In genomic region chr4:10022346-10023049, GRCh38 we compare ENCODE assay signal across 15 cellular contexts. TPM values are rescaled to one million over a fixed set of nuclear protein-coding genes. Genes with fewer than 3 reads are reported as not detected.
A peak's percentile ranks its signal among the peaks of the same experiment; 100 is the strongest.
DNase-seq lines count a peak whose midpoint lies in the region; ATAC-seq and TF ChIP-seq lines count a peak whose summit lies in the region.
"Had no signal": no experiment of that assay in that cellular context is flagged by ENCODE, and none has a peak within 500 bp of the region (broad histone marks: within the 10 kb centered on the region; RNA-seq: fewer than 3 reads in every experiment).

No MANE protein-coding gene starts in this region.

- no peak for TF ChIP-seq CTCF in OCI-LY3 (IDR thresholded peaks at IDR 0.05; ENCODE audit: low read depth, low read length)
- no peak for TF ChIP-seq CTCF in omental fat pad (IDR thresholded peaks at IDR 0.05)

- H4K8ac ChIP-seq in neuronal stem cell (ENCODE audit: low read depth, low read length), result no peak overlapping the region

- H3K27me3 ChIP-seq in BLaER1 (no peaks in the 10 kb centered on the region), OCI-LY3 (ENCODE audit: low read depth, low read length) (peaks cover 11% of the 10 kb centered on the region; the same call in 1 of the 2 replicates), neuronal stem cell (ENCODE audit: control insufficient read depth in 3 of 3, insufficient read depth in 3 of 3, low read depth in 1 of 3, low read length in 3 of 3) (peaks cover 0 to 31% (median 3%) of the 10 kb centered on the region in 3 experiments)
- H3K27me3 ChIP-seq: cardiac muscle cell had no signal

- H3K4me3 ChIP-seq in BLaER1, result no peak overlapping the region
- peak overlapping the region; percentile 38; the same call in 1 of the 2 replicates for H3K4me3 ChIP-seq in OCI-LY3 (ENCODE audit: low read length)
- no peak overlapping the region for H3K4me3 ChIP-seq in neuronal stem cell (ENCODE audit: low read length in 2 of 2)
- H3K4me3 ChIP-seq: cardiac muscle cell, K562 had no signal

- H2AFZ ChIP-seq in OCI-LY3 (ENCODE audit: low read depth, low read length) (no peak overlapping the region), neuronal stem cell (ENCODE audit: low read length) (no peak overlapping the region)

- no peak overlapping the region for H2BK12ac ChIP-seq in neuronal stem cell (ENCODE audit: low read length)

- ATAC-seq in Right ventricle myocardium superior (ENCODE audit: poor library complexity) (peak; percentile 38), HG02571 (IDR thresholded peaks at IDR 0.05; ENCODE audit: unreplicated experiment) (no peak), omental fat pad (ENCODE audit: low FRiP score) (no peak), GM19452 (IDR thresholded peaks at IDR 0.05; ENCODE audit: unreplicated experiment) (no peak)
- ATAC-seq: activated CD4-positive, CD25-positive, alpha-beta regulatory T cell treated with anti-CD3 and anti-CD28 coated beads, Interleukin-2, amount 50 U/mL, for 24 hours; K562; PC-3 had no signal

- H3K4me2 ChIP-seq in BLaER1 (peak overlapping the region; percentile 77), OCI-LY3 (ENCODE audit: low read length) (peak overlapping the region; percentile 77), neuronal stem cell (ENCODE audit: insufficient read depth, low read length, poor library complexity, severe bottlenecking) (no peak overlapping the region)

- no peak overlapping the region for H2BK15ac ChIP-seq in neuronal stem cell (ENCODE audit: low read length)

- H3K9me3 ChIP-seq in BLaER1 (no peaks in the 10 kb centered on the region), OCI-LY3 (ENCODE audit: insufficient read depth, low read length) (no peaks in the 10 kb centered on the region), neuronal stem cell (replicated peaks in 1 of 2; ENCODE audit: control insufficient read depth in 2 of 2, insufficient read depth in 1 of 2, low read depth in 1 of 2, low read length in 2 of 2) (no peaks in the 10 kb centered on the region)

- DNase-seq in Right ventricle myocardium superior (peak; percentile 67), neuronal stem cell (ENCODE audit: low spot score) (no peak), foreskin melanocyte (no peak), omental fat pad (ENCODE audit: low spot score) (no peak)
- DNase-seq: activated naive CD4-positive, alpha-beta T cell treated with anti-CD3 and anti-CD28 coated beads, Interleukin-2, amount 50 U/mL, for 16 hours; NCI-H446 treated with DMSO at 0.1 percent for 48 hours; PC-3; stimulated activated CD4-positive, alpha-beta T cell treated with anti-CD3 and anti-CD28 coated beads, Interleukin-2, amount 100 ng/mL, for 24 hours had no signal

- no peak overlapping the region for H3K23ac ChIP-seq in neuronal stem cell (ENCODE audit: low read depth, low read length, poor library complexity)

- no peak overlapping the region for H4K91ac ChIP-seq in neuronal stem cell (ENCODE audit: low read depth, low read length, poor library complexity)

- H3K14ac ChIP-seq in neuronal stem cell (ENCODE audit: low read length), result no peak overlapping the region

- intact Hi-C loops in Right ventricle myocardium superior (cut with DNase I), result no loop called here

- H2BK120ac ChIP-seq in neuronal stem cell (ENCODE audit: low read depth, low read length), result no peak overlapping the region

- H3K36me3 ChIP-seq in BLaER1, result no peaks in the 10 kb centered on the region
- H3K36me3 ChIP-seq in OCI-LY3 (replicated peaks; ENCODE audit: low read depth, low read length), result no peaks in the 10 kb centered on the region
- no peaks in the 10 kb centered on the region for H3K36me3 ChIP-seq in neuronal stem cell (replicated peaks in 1 of 2; ENCODE audit: control insufficient read depth in 2 of 2, insufficient read depth in 2 of 2, low read length in 2 of 2)
- H3K36me3 ChIP-seq: cardiac muscle cell had no signal

- peak overlapping the region; percentile 55 for H3K18ac ChIP-seq in neuronal stem cell (ENCODE audit: low read length)

- H3K4me1 ChIP-seq in BLaER1 (peaks cover 78% of the 10 kb centered on the region), OCI-LY3 (ENCODE audit: low read length) (peaks cover 47% of the 10 kb centered on the region), neuronal stem cell (ENCODE audit: control insufficient read depth in 2 of 2, insufficient read depth in 1 of 2, low read depth in 1 of 2, low read length in 2 of 2) (peaks cover 0 to 13% of the 10 kb centered on the region in 2 donors)

- H3K79me2 ChIP-seq in OCI-LY3 (ENCODE audit: low read length), result no peaks in the 10 kb centered on the region

- H3K79me1 ChIP-seq in neuronal stem cell (ENCODE audit: low read depth, low read length), result no peaks in the 10 kb centered on the region

- H2AK5ac ChIP-seq in neuronal stem cell (ENCODE audit: low read depth, low read length), result no peak overlapping the region

- H3K27ac ChIP-seq in BLaER1, result peak overlapping the region; percentile 79
- H3K27ac ChIP-seq in OCI-LY3 (ENCODE audit: low read length), result no peak overlapping the region
- H3K27ac ChIP-seq in neuronal stem cell (replicated peaks; ENCODE audit: low read length), result no peak overlapping the region
- H3K27ac ChIP-seq: cardiac muscle cell had no signal

- no CpG with 5 or more reads among the region's 14 CpGs for WGBS in neuronal stem cell (ENCODE audit: extremely low coverage in 2 of 2, insufficient read length in 2 of 2, insufficient replicate concordance in 1 of 2), 2 donors

- H4K20me1 ChIP-seq in BLaER1 (no peaks in the 10 kb centered on the region), OCI-LY3 (ENCODE audit: insufficient read depth, low read length) (no peaks in the 10 kb centered on the region)

- H3K9ac ChIP-seq in BLaER1 (peak overlapping the region; percentile 17; the same call in 1 of the 2 replicates), OCI-LY3 (ENCODE audit: low read length) (peak overlapping the region; percentile 9; the same call in 1 of the 2 replicates), neuronal stem cell (ENCODE audit: low read depth, low read length, poor library complexity) (no peak overlapping the region)

- H2BK5ac ChIP-seq in neuronal stem cell (ENCODE audit: low read length), result no peak overlapping the region

- H3K4ac ChIP-seq in neuronal stem cell (ENCODE audit: low read length), result no peak overlapping the region

RNA-seq across cellular contexts. Expression of gene SLC2A9, which starts 1.2 kb away (rescaled TPM):
- total RNA-seq in Right ventricle myocardium superior (8.8 TPM), omental fat pad (1 to 10 TPM; 4.7 to 8.5 (median 7.3) TPM)
- polyA plus RNA-seq in neuronal stem cell (2013, experiment 1 of 2), result 0.06 TPM
- polyA plus RNA-seq in neuronal stem cell (2013, experiment 2 of 2), result 0.17 TPM
